ENCODE assay signal across 9 cellular contexts in the genomic region with DNA sequence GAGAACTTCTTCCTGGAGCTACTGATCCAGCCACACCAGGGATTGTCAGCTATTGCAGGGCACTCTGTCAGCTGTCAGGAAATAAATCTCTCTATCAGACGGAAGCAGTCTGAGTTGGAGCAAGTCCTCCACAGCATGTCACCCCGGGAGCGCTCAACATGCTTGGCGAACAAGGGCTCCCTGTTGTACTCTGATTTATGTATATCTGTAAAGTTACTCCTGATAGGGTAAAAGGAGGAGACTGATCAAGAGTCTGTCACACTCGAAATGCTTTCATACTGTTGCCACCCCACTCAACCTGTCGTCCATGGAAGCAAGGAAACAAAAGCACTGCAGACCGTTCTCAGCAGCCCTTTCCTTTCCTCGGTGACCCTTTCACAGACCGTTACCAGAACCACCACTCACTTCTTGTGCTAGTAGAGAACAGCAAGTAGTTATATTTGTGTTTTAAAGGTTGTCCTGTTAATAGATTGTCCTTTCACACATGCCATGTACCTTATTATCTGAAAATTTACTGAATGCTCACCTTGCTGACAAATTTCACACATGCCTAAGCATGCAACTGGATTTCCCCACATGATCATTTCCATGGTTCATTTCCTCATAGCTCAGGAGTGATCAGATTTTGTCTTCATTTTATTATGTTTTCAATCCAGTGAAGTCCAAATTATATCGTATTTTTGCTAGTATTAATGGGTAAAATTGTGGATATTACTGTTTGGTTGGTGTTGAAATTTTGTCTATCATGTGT.
DNase-seq lines count a peak whose midpoint lies in the region; ATAC-seq and TF ChIP-seq lines count a peak whose summit lies in the region.
"Had no signal": no experiment of that assay in that cellular context is flagged by ENCODE, and none has a peak within 500 bp of the region (broad histone marks: within the 10 kb centered on the region; RNA-seq: fewer than 3 reads in every experiment).

No MANE protein-coding gene starts in this region.

- H2AK5ac ChIP-seq in mesendoderm (ENCODE audit: low read length) = no peak overlapping the region

- peaks cover 15% of the 10 kb centered on the region for H3K4me1 Mint-ChIP-seq in brain
- no peaks in the 10 kb centered on the region for H3K4me1 Mint-ChIP-seq in T-helper 2 cell treated with Interferon-gamma antibody and Interleukin-4, amounts not matched to agents 5 μg/mL and 100 μg/mL, for 36 hours (ENCODE audit: low read depth)

- no peak overlapping the region for H2BK120ac ChIP-seq in mesendoderm (ENCODE audit: low read depth, low read length)

- no peak overlapping the region for H3K9ac ChIP-seq in mesendoderm (ENCODE audit: low read length)

- no peak overlapping the region for H2BK5ac ChIP-seq in mesendoderm (ENCODE audit: low read length)

- H3K36me3 Mint-ChIP-seq in brain = no peaks in the 10 kb centered on the region
- no peaks in the 10 kb centered on the region for H3K36me3 Mint-ChIP-seq in T-helper 2 cell treated with Interferon-gamma antibody and Interleukin-4, amounts not matched to agents 5 μg/mL and 100 μg/mL, for 36 hours (ENCODE audit: low read depth)
- H3K36me3 Mint-ChIP-seq: T-cell had no signal

- WGBS in esophagus squamous epithelium, 2 donors = 25 to 32% methylated on average over 9 to 10 of the region's 10 CpGs
- WGBS in mesendoderm (ENCODE audit: extremely low coverage, insufficient coverage, low lambda C conversion rate) = 100% methylated on average over 1 of the region's 10 CpGs

- H3K27ac ChIP-seq in esophagus squamous epithelium (no peak overlapping the region), mesendoderm (ENCODE audit: low read depth, low read length) (no peak overlapping the region)

- peak overlapping the region in 3 of 5 experiments; percentile 57 to 72 (median 63) for H3K4me3 Mint-ChIP-seq in brain
- no peak overlapping the region for H3K4me3 Mint-ChIP-seq in T-helper 2 cell treated with Interferon-gamma antibody and Interleukin-4, amounts not matched to agents 5 μg/mL and 100 μg/mL, for 36 hours

- H3K4me1 ChIP-seq in esophagus squamous epithelium (no peaks in the 10 kb centered on the region), mesendoderm (ENCODE audit: control insufficient read depth, low read depth, low read length) (no peaks in the 10 kb centered on the region)

- peaks cover 0 to 3% (median 0%) of the 10 kb centered on the region in 5 experiments for H3K9me3 Mint-ChIP-seq in brain
- no peaks in the 10 kb centered on the region for H3K9me3 Mint-ChIP-seq in T-helper 2 cell treated with Interferon-gamma antibody and Interleukin-4, amounts not matched to agents 5 μg/mL and 100 μg/mL, for 36 hours
- H3K9me3 Mint-ChIP-seq: T-cell had no signal

- H4K5ac ChIP-seq in mesendoderm (ENCODE audit: low read length) = no peak overlapping the region

- H3K23ac ChIP-seq in mesendoderm (ENCODE audit: low read length) = no peak overlapping the region

- H3K4me3 ChIP-seq in esophagus squamous epithelium (peak overlapping the region in 1 of 4 donors; percentile 26), mesendoderm (ENCODE audit: low read length) (no peak overlapping the region)

- H3K36me3 ChIP-seq in esophagus squamous epithelium (no peaks in the 10 kb centered on the region), mesendoderm (ENCODE audit: control insufficient read depth, insufficient read depth, low read length) (no peaks in the 10 kb centered on the region)

- peak; percentile 19 for DNase-seq in pons (ENCODE audit: low spot score)
- no peak for DNase-seq in T-helper 2 cell treated with Interferon-gamma antibody and Interleukin-4, amounts not matched to agents 5 μg/mL and 100 μg/mL, for 36 hours (ENCODE audit: low spot score)
- DNase-seq in esophagus squamous epithelium (lab: John Stamatoyannopoulos, UW) = no peak
- no peak for DNase-seq in DMS 273 (lab: John Stamatoyannopoulos, UW; ENCODE audit: unreplicated experiment)
- no peak for DNase-seq in mesendoderm
- DNase-seq: T-cell had no signal

- H3K56ac ChIP-seq in mesendoderm (ENCODE audit: low read length) = no peak overlapping the region

- H3K27me3 Mint-ChIP-seq in brain = no peaks in the 10 kb centered on the region
- H3K27me3 Mint-ChIP-seq in T-helper 2 cell treated with Interferon-gamma antibody and Interleukin-4, amounts not matched to agents 5 μg/mL and 100 μg/mL, for 36 hours (ENCODE audit: low read depth) = no peaks in the 10 kb centered on the region
- H3K27me3 Mint-ChIP-seq: T-cell had no signal

- H3K79me2 ChIP-seq in mesendoderm (ENCODE audit: control insufficient read depth, insufficient read depth, low read length) = no peaks in the 10 kb centered on the region

- no peaks in the 10 kb centered on the region for H3K9me3 ChIP-seq in esophagus squamous epithelium

- H4K8ac ChIP-seq in mesendoderm (ENCODE audit: low read depth, low read length) = no peak overlapping the region

- ATAC-seq in GM18868 (IDR thresholded peaks at IDR 0.05; ENCODE audit: unreplicated experiment) (peak; percentile 71), HG03432 (IDR thresholded peaks at IDR 0.05; ENCODE audit: unreplicated experiment) (peak; percentile 67)

- H3K4me2 ChIP-seq in mesendoderm (ENCODE audit: low read length) = no peak overlapping the region

- H3K27me3 ChIP-seq in esophagus squamous epithelium (no peaks in the 10 kb centered on the region), mesendoderm (ENCODE audit: insufficient read depth, low read length, poor library complexity) (no peaks in the 10 kb centered on the region)

- no peak for TF ChIP-seq POLR2A in esophagus squamous epithelium (IDR thresholded peaks at IDR 0.05)

- H2BK15ac ChIP-seq in mesendoderm (replicated peaks; ENCODE audit: low read depth) = no peak overlapping the region

- peak overlapping the region in 2 of 5 experiments; percentile 49 to 67 for H3K27ac Mint-ChIP-seq in brain
- no peak overlapping the region for H3K27ac Mint-ChIP-seq in T-helper 2 cell treated with Interferon-gamma antibody and Interleukin-4, amounts not matched to agents 5 μg/mL and 100 μg/mL, for 36 hours
- H3K27ac Mint-ChIP-seq: T-cell had no signal

- no peak overlapping the region for H3K18ac ChIP-seq in mesendoderm (ENCODE audit: low read length)

- TF ChIP-seq CTCF in brain (conservative IDR thresholded peaks at IDR 0.05) (no peak), esophagus squamous epithelium (IDR thresholded peaks at IDR 0.05) (no peak)

- intact Hi-C loops in esophagus squamous epithelium (cut with DNase I) = no loop called here

- no peak overlapping the region for H3K4ac ChIP-seq in mesendoderm (ENCODE audit: low read depth, low read length)

- no peaks in the 10 kb centered on the region for H3K79me1 ChIP-seq in mesendoderm (ENCODE audit: low read length)
